17 cellular contexts compared by ENCODE assay signal in genomic region chr12:47574252-47575021, GRCh38.
"Had no signal": no experiment of that assay in that cellular context is flagged by ENCODE, and none has a peak within 500 bp of the region (broad histone marks: within the 10 kb centered on the region; RNA-seq: fewer than 3 reads in every experiment).

No MANE protein-coding gene starts in this region.

- H3K36me3 Mint-ChIP-seq: natural killer cell treated with Interleukin-12 subunit alpha and Interleukin-12 subunit beta and Interleukin-15 and Interleukin-18, amount 100 ng/mL, for 72 hours; stimulated activated memory B cell treated with anti-CD40 and anti-IgM and Interleukin-4, amounts not matched to agents 10 μg/mL and 1 μg/mL and 100 μg/mL, for 72 hours; T-cell; WTC11 had no signal

- H3K4me3 Mint-ChIP-seq: natural killer cell treated with Interleukin-12 subunit alpha and Interleukin-12 subunit beta and Interleukin-15 and Interleukin-18, amount 100 ng/mL, for 72 hours; stimulated activated memory B cell treated with anti-CD40 and anti-IgM and Interleukin-4, amounts not matched to agents 10 μg/mL and 1 μg/mL and 100 μg/mL, for 72 hours; T-cell; WTC11 had no signal

- DNase-seq: activated CD4-positive, alpha-beta T cell treated with anti-CD3 and anti-CD28 coated beads, Interleukin-2, amount 50 U/mL, for 1 hour; activated gamma-delta T cell treated with Interleukin-2 at 50 U/mL for 16 hours; effector CD4-positive, alpha-beta T cell; gastrocnemius medialis; head of caudate nucleus; nucleus accumbens; sigmoid colon; stimulated activated CD4-positive, alpha-beta T cell treated with anti-CD3 and anti-CD28 coated beads, Interleukin-4, amount 100 ng/mL, for 24 hours; substantia nigra; T-cell; tibial artery had no signal

- H3K27ac Mint-ChIP-seq: natural killer cell treated with Interleukin-12 subunit alpha and Interleukin-12 subunit beta and Interleukin-15 and Interleukin-18, amount 100 ng/mL, for 72 hours; stimulated activated memory B cell treated with anti-CD40 and anti-IgM and Interleukin-4, amounts not matched to agents 10 μg/mL and 1 μg/mL and 100 μg/mL, for 72 hours; T-cell; WTC11 had no signal

- H3K9me3 Mint-ChIP-seq: natural killer cell treated with Interleukin-12 subunit alpha and Interleukin-12 subunit beta and Interleukin-15 and Interleukin-18, amount 100 ng/mL, for 72 hours; stimulated activated memory B cell treated with anti-CD40 and anti-IgM and Interleukin-4, amounts not matched to agents 10 μg/mL and 1 μg/mL and 100 μg/mL, for 72 hours; T-cell; WTC11 had no signal

- H3K4me1 Mint-ChIP-seq: stimulated activated memory B cell treated with anti-CD40 and anti-IgM and Interleukin-4, amounts not matched to agents 10 μg/mL and 1 μg/mL and 100 μg/mL, for 72 hours; T-cell; WTC11 had no signal

- ATAC-seq: esophagus mucosa; gastrocnemius medialis; left lobe of liver; natural killer cell treated with Interleukin-12 subunit alpha and Interleukin-12 subunit beta and Interleukin-15 and Interleukin-18, amount 100 ng/mL, for 72 hours; SK-N-SH treated with all-trans-retinoic acid at 6 μM for 48 hours; stimulated activated memory B cell treated with anti-CD40 and anti-IgM and Interleukin-4, amounts not matched to agents 10 μg/mL and 1 μg/mL and 100 μg/mL, for 72 hours; T-cell; WTC11 had no signal
